In the genomic region with DNA sequence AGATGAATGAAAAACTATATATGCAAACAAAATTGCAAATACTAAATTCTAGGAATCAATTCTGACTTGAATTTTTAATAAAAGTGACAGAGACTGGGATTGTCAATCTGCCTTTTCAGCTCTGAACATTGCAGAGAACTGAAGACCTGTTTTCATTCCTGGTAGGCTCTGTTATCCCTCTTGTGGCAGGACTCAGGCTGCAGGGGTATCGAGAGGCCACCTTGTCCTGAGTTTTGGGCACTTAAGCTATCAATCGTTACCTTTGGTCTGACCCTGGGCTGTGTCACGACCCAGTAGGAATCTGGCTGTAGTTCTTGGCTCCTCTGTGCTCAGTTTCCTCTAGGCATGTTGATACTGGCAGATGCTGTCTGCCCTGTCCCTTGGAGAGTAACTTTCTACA, we compare ENCODE assay signal across 27 cellular contexts.
"Had no signal": no experiment of that assay in that cellular context is flagged by ENCODE, and none has a peak within 500 bp of the region (broad histone marks: within the 10 kb centered on the region; RNA-seq: fewer than 3 reads in every experiment).

No MANE protein-coding gene starts in this region.

- H3K27ac ChIP-seq: thoracic aorta, upper lobe of left lung, WERI-Rb-1 had no signal

- H3K4me1 Mint-ChIP-seq: activated naive CD4-positive, alpha-beta T cell treated with anti-CD3 and anti-CD28 coated beads, Interleukin-2, amount 50 U/mL, for 24 hours; naive thymus-derived CD4-positive, alpha-beta T cell; neural crest cell; T-cell had no signal

- DNase-seq: activated CD4-positive, alpha-beta T cell treated with anti-CD3 and anti-CD28 coated beads for 1 hour; activated CD4-positive, alpha-beta T cell treated with anti-CD3 and anti-CD28 coated beads, Interleukin-2, amount 50 U/mL, for 1 hour; activated CD8-positive, alpha-beta T cell treated with anti-CD3 and anti-CD28 coated beads, Interleukin-2, amount 10 ng/mL, durations not matched to agents 7 days and 5 days; activated gamma-delta T cell; aorta; caudate nucleus; effector CD4-positive, alpha-beta T cell; gastrocnemius medialis; hypothalamus; left colon; naive thymus-derived CD4-positive, alpha-beta T cell; psoas muscle; right cardiac atrium; stimulated activated CD4-positive, alpha-beta T cell treated with anti-CD3 and anti-CD28 coated beads, Interleukin-4, amount 100 ng/mL, for 24 hours; stimulated activated naive CD4-positive, alpha-beta T cell treated with Interleukin-2 at 50 U/mL for 16 hours; T-cell; upper lobe of left lung; WERI-Rb-1 had no signal

- H3K27ac Mint-ChIP-seq: activated CD8-positive, alpha-beta T cell treated with anti-CD3 and anti-CD28 coated beads, Interleukin-2, amount 10 ng/mL, durations not matched to agents 7 days and 5 days; activated naive CD4-positive, alpha-beta T cell treated with anti-CD3 and anti-CD28 coated beads, Interleukin-2, amount 50 U/mL, for 24 hours; activated T-helper 1 cell treated with anti-CD3 and anti-CD28 coated beads, Interleukin-12 subunit alpha, Interleukin-12 subunit beta, Interleukin-2, Interleukin-4 antibody, amounts not matched to agents 30 ng/mL and 10 ng/mL and 1 ng/mL, durations not matched to agents 14 hours and 24 hours and 36 hours; brain; dendritic cell treated with granulocyte-macrophage colony-stimulating factor and Interleukin-4, amounts not matched to agents 40 ng/mL and 50 ng/mL, for 4 days; naive thymus-derived CD4-positive, alpha-beta T cell; T-cell; T-helper 2 cell treated with Interferon-gamma antibody and Interleukin-4, amounts not matched to agents 5 μg/mL and 100 μg/mL, for 36 hours had no signal

- H3K36me3 Mint-ChIP-seq: activated naive CD4-positive, alpha-beta T cell treated with anti-CD3 and anti-CD28 coated beads, Interleukin-2, amount 50 U/mL, for 24 hours; brain; T-cell had no signal

- H3K4me3 ChIP-seq: gastrocnemius medialis, lung, psoas muscle, thoracic aorta, upper lobe of left lung had no signal

- H3K27me3 ChIP-seq: gastrocnemius medialis, upper lobe of left lung had no signal

- FAIRE-seq: islet of Langerhans had no signal

- H3K4me3 Mint-ChIP-seq: activated CD8-positive, alpha-beta T cell treated with anti-CD3 and anti-CD28 coated beads, Interleukin-2, amount 10 ng/mL, durations not matched to agents 7 days and 5 days; activated naive CD4-positive, alpha-beta T cell treated with anti-CD3 and anti-CD28 coated beads, Interleukin-2, amount 50 U/mL, for 24 hours; activated T-helper 1 cell treated with anti-CD3 and anti-CD28 coated beads, Interleukin-12 subunit alpha, Interleukin-12 subunit beta, Interleukin-2, Interleukin-4 antibody, amounts not matched to agents 30 ng/mL and 10 ng/mL and 1 ng/mL, durations not matched to agents 14 hours and 24 hours and 36 hours; brain; dendritic cell treated with granulocyte-macrophage colony-stimulating factor and Interleukin-4, amounts not matched to agents 40 ng/mL and 50 ng/mL, for 4 days; naive thymus-derived CD4-positive, alpha-beta T cell; neural crest cell; T-cell; T-helper 2 cell treated with Interferon-gamma antibody and Interleukin-4, amounts not matched to agents 5 μg/mL and 100 μg/mL, for 36 hours had no signal

- H3K9me3 Mint-ChIP-seq: activated naive CD4-positive, alpha-beta T cell treated with anti-CD3 and anti-CD28 coated beads, Interleukin-2, amount 50 U/mL, for 24 hours; activated T-helper 1 cell treated with anti-CD3 and anti-CD28 coated beads, Interleukin-12 subunit alpha, Interleukin-12 subunit beta, Interleukin-2, Interleukin-4 antibody, amounts not matched to agents 30 ng/mL and 10 ng/mL and 1 ng/mL, durations not matched to agents 14 hours and 24 hours and 36 hours; brain; dendritic cell treated with granulocyte-macrophage colony-stimulating factor and Interleukin-4, amounts not matched to agents 40 ng/mL and 50 ng/mL, for 4 days; T-helper 2 cell treated with Interferon-gamma antibody and Interleukin-4, amounts not matched to agents 5 μg/mL and 100 μg/mL, for 36 hours had no signal

- ATAC-seq: activated CD8-positive, alpha-beta T cell treated with anti-CD3 and anti-CD28 coated beads, Interleukin-2, amount 10 ng/mL, durations not matched to agents 7 days and 5 days; gastrocnemius medialis; left colon; naive thymus-derived CD4-positive, alpha-beta T cell; psoas muscle; T-cell had no signal

- H3K36me3 ChIP-seq: gastrocnemius medialis, thoracic aorta, upper lobe of left lung, WERI-Rb-1 had no signal

- H3K9me3 ChIP-seq: gastrocnemius medialis, psoas muscle, thoracic aorta, upper lobe of left lung had no signal

- H3K27me3 Mint-ChIP-seq: brain; dendritic cell treated with granulocyte-macrophage colony-stimulating factor and Interleukin-4, amounts not matched to agents 40 ng/mL and 50 ng/mL, for 4 days; T-cell had no signal
